In the genomic region with DNA sequence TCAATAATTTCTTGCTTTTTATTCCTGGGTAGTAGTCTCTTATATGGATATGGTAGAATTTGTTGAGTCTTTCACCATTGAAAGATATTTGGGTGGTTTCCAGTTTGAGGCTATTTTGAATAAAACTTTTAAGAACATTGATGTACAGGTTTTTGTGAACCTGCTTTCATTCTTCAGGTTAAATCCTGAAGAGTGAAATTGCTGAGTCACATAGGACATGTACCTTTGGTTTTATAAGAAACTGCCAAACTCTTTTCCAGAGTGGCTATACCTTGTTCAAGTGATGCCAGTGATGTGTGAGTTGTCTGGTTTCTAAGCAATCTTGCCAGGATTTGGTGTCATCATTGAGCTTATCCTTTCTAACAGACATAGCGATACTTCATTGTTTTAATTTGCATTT, we compare ENCODE assay signal across 20 cellular contexts.
"Had no signal": no experiment of that assay in that cellular context is flagged by ENCODE, and none has a peak within 500 bp of the region (broad histone marks: within the 10 kb centered on the region; RNA-seq: fewer than 3 reads in every experiment).

No MANE protein-coding gene starts in this region.

- H3K27me3 ChIP-seq: esophagus muscularis mucosa, gastroesophageal sphincter, suprapubic skin, tibial artery, upper lobe of left lung, vagina had no signal

- H3K9me3 Mint-ChIP-seq: dendritic cell treated with granulocyte-macrophage colony-stimulating factor and Interleukin-4, amounts not matched to agents 40 ng/mL and 50 ng/mL, for 4 days; effector memory CD8-positive, alpha-beta T cell; naive thymus-derived CD4-positive, alpha-beta T cell; neural crest cell had no signal

- H3K27ac Mint-ChIP-seq: dendritic cell treated with granulocyte-macrophage colony-stimulating factor and Interleukin-4, amounts not matched to agents 40 ng/mL and 50 ng/mL, for 4 days; effector memory CD8-positive, alpha-beta T cell; naive thymus-derived CD4-positive, alpha-beta T cell had no signal

- H3K4me3 ChIP-seq: esophagus muscularis mucosa, gastroesophageal sphincter, smooth muscle cell, suprapubic skin, tibial artery, upper lobe of left lung, vagina had no signal

- H3K36me3 ChIP-seq: esophagus muscularis mucosa, gastroesophageal sphincter, suprapubic skin, tibial artery, upper lobe of left lung, vagina had no signal

- H3K9me3 ChIP-seq: esophagus muscularis mucosa, gastroesophageal sphincter, suprapubic skin, tibial artery, upper lobe of left lung, vagina had no signal

- H3K4me1 ChIP-seq: esophagus muscularis mucosa, gastroesophageal sphincter, suprapubic skin, tibial artery, upper lobe of left lung, vagina had no signal

- H3K4me3 Mint-ChIP-seq: dendritic cell treated with granulocyte-macrophage colony-stimulating factor and Interleukin-4, amounts not matched to agents 40 ng/mL and 50 ng/mL, for 4 days; effector memory CD8-positive, alpha-beta T cell; naive thymus-derived CD4-positive, alpha-beta T cell; neural crest cell had no signal

- H3K27ac ChIP-seq: epithelial cell of prostate, esophagus muscularis mucosa, gastroesophageal sphincter, suprapubic skin, tibial artery, upper lobe of left lung, vagina had no signal

- H3K27me3 Mint-ChIP-seq: effector memory CD8-positive, alpha-beta T cell had no signal

- H3K4me2 ChIP-seq: smooth muscle cell had no signal

- ATAC-seq: effector memory CD8-positive, alpha-beta T cell; gastroesophageal sphincter; left lobe of liver; naive thymus-derived CD4-positive, alpha-beta T cell; right cardiac atrium; stimulated activated naive CD8-positive, alpha-beta T cell treated with anti-CD3 and anti-CD28 coated beads, Interleukin-15, Interleukin-2, amounts not matched to agents 100 U/mL and 50 U/mL, for 24 hours had no signal

- DNase-seq: effector memory CD8-positive, alpha-beta T cell; foreskin fibroblast; glutamatergic neuron; islet precursor cell; mammary epithelial cell; naive thymus-derived CD4-positive, alpha-beta T cell; right cardiac atrium; stimulated activated CD4-positive, alpha-beta T cell treated with anti-CD3 and anti-CD28 coated beads, Interleukin-2, amount 100 ng/mL, for 48 hours; stimulated activated naive CD8-positive, alpha-beta T cell treated with anti-CD3 and anti-CD28 coated beads, Interleukin-15, Interleukin-2, amounts not matched to agents 100 U/mL and 50 U/mL, for 24 hours; tibial artery; upper lobe of left lung had no signal
